1 cellular context compared by ENCODE assay signal in the genomic region with DNA sequence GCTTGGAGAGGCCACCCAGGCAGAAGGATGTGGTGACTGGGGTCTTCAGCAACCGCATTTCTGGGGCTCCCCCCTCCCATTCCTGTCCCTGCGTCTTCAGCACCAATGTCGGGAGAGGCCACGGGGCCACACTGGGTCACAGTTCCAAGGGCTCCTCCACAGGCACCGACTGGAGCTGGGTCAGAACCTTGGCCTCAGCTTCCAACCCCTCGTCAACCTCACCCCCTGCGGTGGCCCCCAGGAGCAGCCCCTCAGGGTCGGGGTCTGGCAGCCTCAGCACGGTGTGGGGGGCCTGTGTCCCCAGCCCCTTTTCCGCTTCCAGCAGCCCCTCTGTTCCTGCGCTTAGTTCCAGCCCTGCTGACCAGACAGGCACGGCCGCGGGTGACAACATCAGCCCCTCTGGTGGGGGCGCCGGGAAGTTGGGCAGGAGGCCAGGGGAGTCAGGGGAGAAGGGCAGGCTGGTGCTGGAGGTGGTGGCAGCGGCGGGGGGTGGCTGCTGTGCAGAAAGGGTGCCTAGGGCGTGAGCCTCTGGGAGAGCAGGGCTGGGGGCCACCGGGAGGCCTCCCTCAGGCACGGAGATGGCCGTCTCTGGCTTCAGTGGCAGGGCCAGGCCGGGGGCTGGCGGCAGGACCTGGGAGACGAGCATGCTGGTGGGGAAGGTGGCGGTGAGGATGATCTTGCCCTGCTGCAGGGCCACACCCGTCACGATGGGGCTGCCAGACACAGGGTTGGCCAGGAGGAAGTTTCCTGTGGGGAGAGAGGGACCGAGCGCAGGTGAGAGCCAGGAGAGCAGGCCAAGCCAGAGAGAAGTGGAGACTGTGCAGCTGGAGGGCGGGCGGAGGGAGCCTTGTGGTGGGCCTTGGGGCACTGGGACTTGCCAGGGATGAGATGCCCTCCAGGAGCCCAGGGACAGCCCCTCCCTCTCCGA.
TF ChIP-seq lines count a peak whose summit lies in the region.

No MANE protein-coding gene starts in this region.

TF ChIP-seq in neural cell, 6 proteins besides CTCF, POLR2A, EP300 and RAD21 (continued from another document):
- TF ChIP-seq, protein P1, sequence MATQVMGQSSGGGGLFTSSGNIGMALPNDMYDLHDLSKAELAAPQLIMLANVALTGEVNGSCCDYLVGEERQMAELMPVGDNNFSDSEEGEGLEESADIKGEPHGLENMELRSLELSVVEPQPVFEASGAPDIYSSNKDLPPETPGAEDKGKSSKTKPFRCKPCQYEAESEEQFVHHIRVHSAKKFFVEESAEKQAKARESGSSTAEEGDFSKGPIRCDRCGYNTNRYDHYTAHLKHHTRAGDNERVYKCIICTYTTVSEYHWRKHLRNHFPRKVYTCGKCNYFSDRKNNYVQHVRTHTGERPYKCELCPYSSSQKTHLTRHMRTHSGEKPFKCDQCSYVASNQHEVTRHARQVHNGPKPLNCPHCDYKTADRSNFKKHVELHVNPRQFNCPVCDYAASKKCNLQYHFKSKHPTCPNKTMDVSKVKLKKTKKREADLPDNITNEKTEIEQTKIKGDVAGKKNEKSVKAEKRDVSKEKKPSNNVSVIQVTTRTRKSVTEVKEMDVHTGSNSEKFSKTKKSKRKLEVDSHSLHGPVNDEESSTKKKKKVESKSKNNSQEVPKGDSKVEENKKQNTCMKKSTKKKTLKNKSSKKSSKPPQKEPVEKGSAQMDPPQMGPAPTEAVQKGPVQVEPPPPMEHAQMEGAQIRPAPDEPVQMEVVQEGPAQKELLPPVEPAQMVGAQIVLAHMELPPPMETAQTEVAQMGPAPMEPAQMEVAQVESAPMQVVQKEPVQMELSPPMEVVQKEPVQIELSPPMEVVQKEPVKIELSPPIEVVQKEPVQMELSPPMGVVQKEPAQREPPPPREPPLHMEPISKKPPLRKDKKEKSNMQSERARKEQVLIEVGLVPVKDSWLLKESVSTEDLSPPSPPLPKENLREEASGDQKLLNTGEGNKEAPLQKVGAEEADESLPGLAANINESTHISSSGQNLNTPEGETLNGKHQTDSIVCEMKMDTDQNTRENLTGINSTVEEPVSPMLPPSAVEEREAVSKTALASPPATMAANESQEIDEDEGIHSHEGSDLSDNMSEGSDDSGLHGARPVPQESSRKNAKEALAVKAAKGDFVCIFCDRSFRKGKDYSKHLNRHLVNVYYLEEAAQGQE (IDR thresholded peaks at IDR 0.05; ENCODE audit: borderline replicate concordance), result no peak
- TF ChIP-seq TAF1 (IDR thresholded peaks at IDR 0.05; ENCODE audit: low read depth), result no peak
- no peak for TF ChIP-seq POLR2AphosphoS5 (IDR thresholded peaks at IDR 0.05)
- TF ChIP-seq SMC3 (conservative IDR thresholded peaks at IDR 0.05; ENCODE audit: poor library complexity), result no peak
- no peak for TF ChIP-seq EZH2 (IDR thresholded peaks at IDR 0.05; ENCODE audit: borderline replicate concordance, insufficient read depth, low read length, poor library complexity, severe bottlenecking)
